27 cellular contexts compared by ENCODE assay signal in the genomic region with DNA sequence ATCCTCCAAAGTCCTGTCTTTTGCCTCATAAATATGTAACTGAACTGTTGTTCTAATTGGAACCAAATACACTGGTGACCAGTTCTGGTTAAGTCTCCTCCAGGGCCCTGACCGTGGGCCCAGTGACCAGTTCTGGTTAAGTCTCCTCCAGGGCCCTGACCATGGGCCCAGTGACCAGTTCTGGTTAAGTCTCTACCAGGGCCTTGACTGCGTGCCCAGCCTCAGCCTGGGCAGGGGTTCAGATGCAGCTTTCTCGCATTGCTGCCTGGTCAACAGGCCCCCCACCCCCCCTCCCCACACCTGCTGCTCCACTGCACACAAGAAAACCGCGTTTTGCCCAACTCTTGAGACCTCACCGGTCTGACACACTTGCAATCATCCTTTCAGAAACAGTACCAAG. TPM values are rescaled to one million over a fixed set of nuclear protein-coding genes. Genes with fewer than 3 reads are reported as not detected.
A peak's percentile ranks its signal among the peaks of the same experiment; 100 is the strongest.
DNase-seq lines count a peak whose midpoint lies in the region; ATAC-seq, FAIRE-seq and TF ChIP-seq lines count a peak whose summit lies in the region.
"Had no signal": no experiment of that assay in that cellular context is flagged by ENCODE, and none has a peak within 500 bp of the region (broad histone marks: within the 10 kb centered on the region; RNA-seq: fewer than 3 reads in every experiment).

No MANE protein-coding gene starts in this region.

- POLR2A ChIA-PET in MCF 10A (lab: Yijun Ruan, JAX) (no interaction called here), H1 (lab: Charles Lee; ENCODE audit: partially characterized antibody) (interaction anchor here (0.7 to 7.3 kb wide), 3 partner anchors 14 to 149 kb away, joined by 3 to 78 read pairs (median 9); no protein-coding TSS in a partner anchor)

- H4K91ac ChIP-seq in H1 (replicated peaks; ENCODE audit: insufficient read length, low read length) (no peak overlapping the region), neuronal stem cell (ENCODE audit: low read depth, low read length, poor library complexity) (no peak overlapping the region)

- H2BK20ac ChIP-seq in H1 (ENCODE audit: low read length), result peak overlapping the region; percentile 72; the same call in 1 of the 2 replicates

- H2AFZ ChIP-seq in mammary epithelial cell (ENCODE audit: low read depth, low read length) (no peak overlapping the region), H1 (ENCODE audit: low read length) (no peak overlapping the region), osteoblast (ENCODE audit: low read length) (no peak overlapping the region), neuronal stem cell (ENCODE audit: low read length) (no peak overlapping the region)
- H2AFZ ChIP-seq: GM23248 had no signal

- H4K8ac ChIP-seq in H1 (ENCODE audit: extremely low read depth, insufficient read depth, low read length) (no peak overlapping the region), neuronal stem cell (ENCODE audit: low read depth, low read length) (no peak overlapping the region)

- H3K4ac ChIP-seq in H1 (replicated peaks; ENCODE audit: insufficient read length, low read depth, low read length) (no peak overlapping the region), neuronal stem cell (ENCODE audit: low read length) (no peak overlapping the region)

- H3K27ac ChIP-seq in mammary epithelial cell (ENCODE audit: insufficient read depth, low read depth, low read length) (no peak overlapping the region), H1 (ENCODE audit: low read depth, low read length) (no peak overlapping the region), osteoblast (ENCODE audit: low read depth, low read length) (no peak overlapping the region), thyroid gland (peak overlapping the region in 1 of 3 donors; percentile 17), neuronal stem cell (replicated peaks; ENCODE audit: low read length) (no peak overlapping the region)
- H3K27ac ChIP-seq: GM23248, HL-60, SJCRH30 had no signal

- dilution Hi-C loops in mammary epithelial cell (cut with HindIII; ENCODE audit: low sequenced_read_pairs), result loop anchor here (5.0 kb wide), 1 partner anchor 75 kb away; no protein-coding TSS in a partner anchor

- CTCF ChIA-PET in MCF 10A (lab: Yijun Ruan, JAX) (no interaction called here), mammary epithelial cell (lab: Charles Lee; ENCODE audit: low non-redundant PET) (no interaction called here), H1 (lab: Charles Lee; ENCODE audit: partially characterized antibody) (interaction anchor here (0.8 to 1.7 kb wide), 3 partner anchors 12 to 23 kb away, joined by 3 to 8 read pairs (median 3); no protein-coding TSS in a partner anchor)

- H2BK5ac ChIP-seq in H1 (ENCODE audit: low read depth, low read length) (no peak overlapping the region), neuronal stem cell (ENCODE audit: low read length) (no peak overlapping the region)

- in situ Hi-C loops in mammary epithelial cell (cut with MboI; ENCODE audit: low sequenced_read_pairs in 2 of 2), result no loop called here

- H3K18ac ChIP-seq in H1 (ENCODE audit: extremely low read depth, low read length) (no peak overlapping the region), neuronal stem cell (ENCODE audit: low read length) (no peak overlapping the region)

- no peaks in the 10 kb centered on the region for H3K79me2 ChIP-seq in mammary epithelial cell (ENCODE audit: insufficient read depth, low read length)
- peaks cover 0 to 7% of the 10 kb centered on the region in 2 experiments; a peak in 2 of 4 replicates for H3K79me2 ChIP-seq in H1 (ENCODE audit: control insufficient read depth in 1 of 2, insufficient read depth in 2 of 2, low read length in 2 of 2)
- H3K79me2 ChIP-seq in osteoblast (ENCODE audit: insufficient read depth, low read length), result no peaks in the 10 kb centered on the region

- H3K79me1 ChIP-seq in H1 (ENCODE audit: low read depth, low read length), result peaks cover under 1% of the 10 kb centered on the region
- peaks cover 6% of the 10 kb centered on the region for H3K79me1 ChIP-seq in neuronal stem cell (ENCODE audit: low read depth, low read length)

- H2BK120ac ChIP-seq in H1 (replicated peaks; ENCODE audit: low read depth, low read length), result peak overlapping the region; percentile 54
- H2BK120ac ChIP-seq in neuronal stem cell (ENCODE audit: low read depth, low read length), result no peak overlapping the region

- H3K4me3 ChIP-seq in mammary epithelial cell (replicated peaks in 1 of 3; ENCODE audit: insufficient read depth in 1 of 3, low read depth in 2 of 3, low read length in 3 of 3), result no peak overlapping the region
- no peak overlapping the region for H3K4me3 ChIP-seq in H1 (ENCODE audit: extremely low read depth in 1 of 4, insufficient read depth in 2 of 4, low read depth in 3 of 4, low read length in 4 of 4)
- no peak overlapping the region for H3K4me3 ChIP-seq in osteoblast (ENCODE audit: insufficient read depth, low read length)
- no peak overlapping the region for H3K4me3 ChIP-seq in thyroid gland (replicated peaks in 1 of 3)
- H3K4me3 ChIP-seq in neuronal stem cell (ENCODE audit: low read length in 2 of 2), result no peak overlapping the region
- H3K4me3 ChIP-seq: GM23248, SJCRH30 had no signal

- H3K36me3 ChIP-seq in mammary epithelial cell (ENCODE audit: insufficient read depth, low read length) (no peaks in the 10 kb centered on the region), H1 (ENCODE audit: control insufficient read depth in 2 of 4, insufficient read depth in 4 of 4, low read length in 3 of 4) (no peaks in the 10 kb centered on the region), osteoblast (ENCODE audit: insufficient read depth, low read length) (no peaks in the 10 kb centered on the region), thyroid gland (no peaks in the 10 kb centered on the region), neuronal stem cell (replicated peaks in 1 of 2; ENCODE audit: control insufficient read depth in 2 of 2, insufficient read depth in 2 of 2, low read length in 2 of 2) (no peaks in the 10 kb centered on the region)
- H3K36me3 ChIP-seq: SJCRH30 had no signal

- H3K27ac Mint-ChIP-seq in MCF 10A (ENCODE audit: low read depth, unreplicated experiment), result peak overlapping the region; percentile 25
- no peak overlapping the region for H3K27ac Mint-ChIP-seq in T-helper 17 cell

- H3K9me3 ChIP-seq in mammary epithelial cell (replicated peaks; ENCODE audit: insufficient read depth, low read length) (no peaks in the 10 kb centered on the region), H1 (ENCODE audit: insufficient read depth in 2 of 2, low read depth in 1 of 2, low read length in 1 of 2) (no peaks in the 10 kb centered on the region; a peak in 1 of 4 replicates), osteoblast (ENCODE audit: low read depth, low read length) (no peaks in the 10 kb centered on the region), thyroid gland (no peaks in the 10 kb centered on the region), neuronal stem cell (replicated peaks in 1 of 2; ENCODE audit: control insufficient read depth in 2 of 2, insufficient read depth in 1 of 2, low read depth in 1 of 2, low read length in 2 of 2) (peaks cover 0 to 3% of the 10 kb centered on the region in 2 donors), T-helper 17 cell (ENCODE audit: control insufficient read depth, low read length, poor library complexity, severe bottlenecking) (no peaks in the 10 kb centered on the region)
- H3K9me3 ChIP-seq: SJCRH30 had no signal

- no peak for FAIRE-seq in H1 (lab: Jason Lieb, UNC)
- FAIRE-seq: GM12892, HepG2 had no signal

- H3K56ac ChIP-seq in H1 (replicated peaks; ENCODE audit: insufficient read length, low read depth, low read length), result no peak overlapping the region

- TF ChIP-seq CTCF in MCF 10A (IDR thresholded peaks at IDR 0.05; ENCODE audit: unreplicated experiment) (no peak), mammary epithelial cell (conservative IDR thresholded peaks at IDR 0.05 in 1 of 2, IDR thresholded peaks at IDR 0.05 in 1 of 2; ENCODE audit: extremely low read depth in 1 of 2, insufficient read depth in 1 of 2, low read depth in 1 of 2, low read length in 2 of 2) (no peak), H1 (IDR thresholded peaks at IDR 0.05; ENCODE audit: control extremely low read depth in 1 of 3, insufficient read depth in 1 of 3, low read depth in 1 of 3, low read length in 3 of 3) (no peak), osteoblast (IDR thresholded peaks at IDR 0.05; ENCODE audit: extremely low read depth, low read depth, low read length) (no peak), thyroid gland (IDR thresholded peaks at IDR 0.05) (no peak)

- H3K27me3 ChIP-seq in mammary epithelial cell (ENCODE audit: insufficient read depth, low read length) (no peaks in the 10 kb centered on the region), H1 (replicated peaks in 1 of 4; ENCODE audit: control insufficient read depth in 3 of 4, extremely low read depth in 1 of 4, insufficient read depth in 3 of 4, low read length in 3 of 4) (0 out of 7 replicates have a peak, but pooled peaks cover 0 to 4% (median 0%) of the 10 kb centered on the region in 4 experiments), osteoblast (ENCODE audit: insufficient read depth, low read length) (peaks cover 9% of the 10 kb centered on the region), thyroid gland (no peaks in the 10 kb centered on the region), neuronal stem cell (ENCODE audit: control insufficient read depth in 3 of 3, insufficient read depth in 3 of 3, low read depth in 1 of 3, low read length in 3 of 3) (peaks cover 0 to 4% (median 0%) of the 10 kb centered on the region in 3 experiments)
- H3K27me3 ChIP-seq: SJCRH30 had no signal

- H4K20me1 ChIP-seq in mammary epithelial cell (ENCODE audit: insufficient read depth, low read length) (no peaks in the 10 kb centered on the region), H1 (replicated peaks in 1 of 2; ENCODE audit: control insufficient read depth in 1 of 2, insufficient read depth in 2 of 2, low read length in 2 of 2) (no peaks in the 10 kb centered on the region), osteoblast (ENCODE audit: insufficient read depth, low read length) (no peaks in the 10 kb centered on the region)

- intact Hi-C loops in MCF 10A (cut with micrococcal nuclease), result no loop called here
- intact Hi-C loops in mammary epithelial cell (cut with micrococcal nuclease), result no loop called here
- intact Hi-C loops in thyroid gland (cut with DNase I), result loop anchor here (10.0 kb wide), 1 partner anchor 213 kb away; a partner anchor contains a TSS

- H3K36me3 Mint-ChIP-seq in MCF 10A (ENCODE audit: insufficient read depth, unreplicated experiment), result peaks cover 6% of the 10 kb centered on the region
- peaks cover 5% of the 10 kb centered on the region for H3K36me3 Mint-ChIP-seq in T-helper 17 cell (ENCODE audit: low read depth)

- H3K4me1 ChIP-seq in mammary epithelial cell (ENCODE audit: insufficient read depth, low read length), result peaks cover 6% of the 10 kb centered on the region
- H3K4me1 ChIP-seq in H1 (replicated peaks in 1 of 4; ENCODE audit: control insufficient read depth in 3 of 4, insufficient read depth in 4 of 4, low read length in 3 of 4), result peaks cover 0 to 24% (median 4%) of the 10 kb centered on the region in 4 experiments; a peak in 6 of 7 replicates
- H3K4me1 ChIP-seq in osteoblast (ENCODE audit: insufficient read depth, low read length), result no peaks in the 10 kb centered on the region
- peaks cover 7 to 10% of the 10 kb centered on the region in 2 donors for H3K4me1 ChIP-seq in thyroid gland
- H3K4me1 ChIP-seq in neuronal stem cell (ENCODE audit: control insufficient read depth in 2 of 2, insufficient read depth in 1 of 2, low read depth in 1 of 2, low read length in 2 of 2), result peaks cover 2 to 4% of the 10 kb centered on the region in 2 donors
- H3K4me1 ChIP-seq: SJCRH30 had no signal

- H2BK15ac ChIP-seq in H1 (ENCODE audit: low read length) (no peak overlapping the region), neuronal stem cell (ENCODE audit: low read length) (no peak overlapping the region)

- no peak overlapping the region for H3K9ac ChIP-seq in mammary epithelial cell (ENCODE audit: insufficient read depth, low read length)
- no peak overlapping the region for H3K9ac ChIP-seq in H1 (replicated peaks in 1 of 4; ENCODE audit: extremely low read depth in 1 of 4, low read depth in 3 of 4, low read length in 3 of 4)
- H3K9ac ChIP-seq in neuronal stem cell (ENCODE audit: low read depth, low read length, poor library complexity), result no peak overlapping the region
- H3K9ac ChIP-seq: GM23248 had no signal

- no TSS peak for BruUV-seq in MCF 10A (replicated peaks; lab: Mats Ljungman, UMichigan)
- BruUV-seq in mammary epithelial cell (replicated peaks; lab: Mats Ljungman, UMichigan), result no TSS peak

- H2BK12ac ChIP-seq in H1 (ENCODE audit: low read depth, low read length) (no peak overlapping the region), neuronal stem cell (ENCODE audit: low read length) (no peak overlapping the region)

- no peaks in the 10 kb centered on the region for H3K27me3 Mint-ChIP-seq in MCF 10A (ENCODE audit: insufficient read depth, unreplicated experiment)
- H3K27me3 Mint-ChIP-seq in T-helper 17 cell, result peaks cover 15% of the 10 kb centered on the region

- TF ChIP-seq POLR2A in H1 (IDR thresholded peaks at IDR 0.05; ENCODE audit: control extremely low read depth in 1 of 2, low read depth in 2 of 2, low read length in 2 of 2) (no peak), thyroid gland (IDR thresholded peaks at IDR 0.05) (no peak)

- H2AK5ac ChIP-seq in H1 (ENCODE audit: low read depth, low read length) (no peak overlapping the region), neuronal stem cell (ENCODE audit: low read depth, low read length) (no peak overlapping the region)

- H3K14ac ChIP-seq in H1 (ENCODE audit: insufficient read length) (no peak overlapping the region), neuronal stem cell (ENCODE audit: low read length) (no peak overlapping the region)

- WGBS in mammary epithelial cell (ENCODE audit: low coverage, missing lambda C conversion rate), result 70% methylated on average over 4 of the region's 6 CpGs
- 89% methylated on average over 3 of the region's 6 CpGs; no CpG with 5 or more reads in 1 of the 2 experiments for WGBS in H1 (ENCODE audit: extremely low coverage in 1 of 2, insufficient coverage in 1 of 2, insufficient read length in 1 of 2, insufficient replicate concordance in 2 of 2, low coverage in 1 of 2, low lambda C conversion rate in 2 of 2, missing lambda C conversion rate in 1 of 2), 2 experiments
- WGBS in thyroid gland, 2 donors, result 37 to 43% methylated on average over 6 of the region's 6 CpGs
- no CpG with 5 or more reads among the region's 6 CpGs for WGBS in neuronal stem cell (ENCODE audit: extremely low coverage in 2 of 2, insufficient read length in 2 of 2, insufficient replicate concordance in 1 of 2), 2 donors

- no peak overlapping the region for H3K23ac ChIP-seq in H1 (ENCODE audit: insufficient read length)
- no peak overlapping the region for H3K23ac ChIP-seq in neuronal stem cell (ENCODE audit: low read depth, low read length, poor library complexity)

- H3K4me2 ChIP-seq in mammary epithelial cell (ENCODE audit: insufficient read depth, low read depth, low read length) (no peak overlapping the region), H1 (ENCODE audit: insufficient read depth in 1 of 2, low read depth in 2 of 2, low read length in 2 of 2) (no peak overlapping the region), osteoblast (ENCODE audit: insufficient read depth, low read length) (no peak overlapping the region), neuronal stem cell (ENCODE audit: insufficient read depth, low read length, poor library complexity, severe bottlenecking) (no peak overlapping the region)

- ATAC-seq in T-helper 17 cell (no peak), HG03354 (IDR thresholded peaks at IDR 0.05; ENCODE audit: poor library complexity, severe bottlenecking, unreplicated experiment) (no peak)
- ATAC-seq: PC-3 had no signal

- H3K23me2 ChIP-seq in H1 (ENCODE audit: low read depth, low read length), result peaks cover 6% of the 10 kb centered on the region; the same call in 1 of the 2 replicates

- H3K4me3 Mint-ChIP-seq in MCF 10A (ENCODE audit: unreplicated experiment) (no peak overlapping the region), T-helper 17 cell (no peak overlapping the region)

- H3K4me1 Mint-ChIP-seq in MCF 10A (ENCODE audit: insufficient read depth, unreplicated experiment) (no peaks in the 10 kb centered on the region), T-helper 17 cell (peaks cover under 1% of the 10 kb centered on the region)

- no peaks in the 10 kb centered on the region for H3K9me3 Mint-ChIP-seq in MCF 10A (ENCODE audit: unreplicated experiment)

- DNase-seq in MCF 10A (ENCODE audit: unreplicated experiment) (no peak), mammary epithelial cell (no peak), H1 (ENCODE audit: low read depth in 1 of 2, low spot score in 2 of 2) (peak in 1 of 2 experiments; percentile 41), osteoblast (ENCODE audit: insufficient read length, low spot score, missing footprints) (peak; percentile 37), thyroid gland (peak; percentile 36 to 44), neuronal stem cell (ENCODE audit: low spot score) (no peak), T-helper 17 cell (no peak)
- DNase-seq: DMS153; DND-41; GM23248; HCEC 1CT; Kasumi-1; MV-4-11; NCI-H1105; NCI-H1436 treated with DMSO at 0.1 percent for 48 hours; NCI-H1930; NCI-H446; NCI-H524 treated with DMSO at 0.1 percent for 48 hours; NCI-H774; NK-92 treated with Interleukin-12 subunit alpha and Interleukin-12 subunit beta, amount 100 ng/mL, for 24 hours; PC-3; SJCRH30 had no signal

- no peak for TF ChIP-seq RAD21 in H1 (IDR thresholded peaks at IDR 0.05 in 1 of 2, conservative IDR thresholded peaks at IDR 0.05 in 1 of 2; ENCODE audit: low read depth in 2 of 2, low read length in 2 of 2)

- no peak for TF ChIP-seq EP300 in H1 (IDR thresholded peaks at IDR 0.05; ENCODE audit: borderline replicate concordance in 1 of 2, low read depth in 2 of 2, low read length in 2 of 2)

- H4K5ac ChIP-seq in H1 (ENCODE audit: insufficient read length, low read depth, low read length), result no peak overlapping the region

RNA-seq across cellular contexts. Expression of a gene that starts 3.8 kb away (rescaled TPM):
- total RNA-seq in MCF 10A (2022), result 2.4 and 3.5 TPM in 2 replicates
- 1 to 10 TPM; 1.5 to 3.8 TPM for total RNA-seq in mammary epithelial cell
- polyA plus RNA-seq in mammary epithelial cell, result 3.1 TPM
- polyA minus RNA-seq in mammary epithelial cell, result not detected
- total RNA-seq in H1 (2021; fragmentation: NEBNext Ultra II Directional; extraction: Animal tissue kit (Norgen Biotek cat#: 25700)), result 52.0 and 54.3 TPM in 2 replicates
- polyA plus RNA-seq in H1 (2011; rRNA removed), result 34.7 and 47.5 TPM in 2 replicates
- polyA plus RNA-seq in H1 (2011; cell fraction: cytosol; rRNA removed), result 42.5 TPM
- 44.3 TPM for polyA plus RNA-seq in H1 (2011; cell fraction: nucleus; rRNA removed)
- polyA plus RNA-seq in H1 (2012, experiment 1 of 2), result 42.4 to 45.7 TPM (median 42.7 TPM) in 4 replicates
- 43.5 TPM for polyA plus RNA-seq in H1 (2012, experiment 2 of 2)
- 29.8 TPM for polyA plus RNA-seq in H1 (2013, experiment 1 of 2)
- polyA plus RNA-seq in H1 (2013, experiment 2 of 2), result 25.9 TPM
- 15.8 and 16.3 TPM in 2 replicates for polyA minus RNA-seq in H1 (2011; rRNA and poly(A)+ RNA removed)
- polyA minus RNA-seq in H1 (2011; cell fraction: cytosol; rRNA and poly(A)+ RNA removed), result 33.6 TPM
- polyA minus RNA-seq in H1 (2011; cell fraction: nucleus; rRNA and poly(A)+ RNA removed), result 39.4 TPM
- total RNA-seq in osteoblast, result 0.29 and 0.36 TPM in 2 replicates
- total RNA-seq in thyroid gland, result 1 to 10 TPM; 1.7 to 5.7 (median 5.1) TPM
- 10.2 TPM for polyA plus RNA-seq in neuronal stem cell (2013, experiment 1 of 2)
- polyA plus RNA-seq in neuronal stem cell (2013, experiment 2 of 2), result 10.0 TPM
- under 1 TPM in 1 of 2 donors, not detected in 1; 0.57 TPM for total RNA-seq in T-helper 17 cell
- total RNA-seq: A172, GM23248 had no signal

Comparison
In these comparisons a context has a peak if more than half of its experiments do, and no peak if none do; other contexts are left out.
1. DNase-seq: peak in osteoblast (single experiment) and thyroid gland (2 of 2); none in MCF 10A (single experiment), mammary epithelial cell (single experiment), neuronal stem cell (single experiment) and T-helper 17 cell (0 of 3).